8 cellular contexts compared by ENCODE assay signal in the genomic region with DNA sequence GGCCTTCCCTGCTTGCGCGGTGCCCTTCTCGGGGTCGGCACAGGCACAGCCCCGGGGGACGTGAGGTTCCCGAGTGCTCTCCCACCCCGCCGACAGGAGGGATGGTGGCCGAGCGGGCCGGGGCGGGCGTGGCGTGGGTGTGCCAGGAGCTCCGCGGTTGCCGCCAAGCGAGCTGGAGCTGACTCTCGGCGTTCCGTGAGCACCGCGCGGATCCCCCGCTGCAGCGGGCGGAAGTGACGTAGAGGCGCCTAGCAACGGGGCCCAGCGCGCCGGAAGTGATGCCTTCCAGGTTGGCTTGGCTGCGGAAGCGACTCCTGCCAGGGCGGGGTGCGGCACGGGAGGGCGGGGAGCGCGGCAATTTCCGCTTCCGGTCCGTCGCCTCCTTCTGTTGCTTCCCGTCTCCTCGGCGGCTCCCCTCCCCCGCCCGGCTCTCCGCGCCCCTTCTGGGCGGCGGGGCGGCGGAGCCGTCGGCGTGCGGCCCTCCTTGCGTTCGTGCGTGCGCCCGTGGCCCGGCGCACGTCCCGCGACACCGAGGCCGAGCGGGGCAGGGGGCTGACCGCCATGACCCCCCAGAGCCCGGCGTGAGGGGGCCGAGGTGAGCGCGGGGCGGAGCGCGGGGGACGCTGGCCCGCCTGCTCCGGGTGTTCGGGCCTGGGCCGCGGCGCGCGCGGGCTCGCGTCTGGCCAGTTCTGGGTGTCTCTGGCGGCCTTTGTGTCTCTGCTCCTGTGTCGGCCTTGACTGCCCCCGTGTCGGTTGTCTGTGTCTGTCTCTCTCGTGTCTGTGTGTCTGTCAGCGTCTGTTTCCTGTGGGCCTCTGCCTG. TPM values are rescaled to one million over a fixed set of nuclear protein-coding genes. Genes with fewer than 3 reads are reported as not detected.
DNase-seq lines count a peak whose midpoint lies in the region; ATAC-seq and TF ChIP-seq lines count a peak whose summit lies in the region.

A gene (plus strand): TSS at position 386 of the 820 bp plus-strand sequence. CDS start 3,402 bp downstream, outside the sequence.

- peak within 1 kb of the TSS; percentile 86 to 98 (median 91) for H3K27ac ChIP-seq in upper lobe of left lung

- peaks cover 36 to 69% (median 47%) of the 10 kb centered on the region in 4 donors for H3K4me1 ChIP-seq in upper lobe of left lung

- peaks cover 21 to 51% (median 40%) of the 10 kb centered on the region in 4 donors for H3K36me3 ChIP-seq in upper lobe of left lung

- no peaks in the 10 kb centered on the region for H3K9me3 ChIP-seq in upper lobe of left lung

- H3K27me3 ChIP-seq in upper lobe of left lung, result no peaks in the 10 kb centered on the region

- peak in 2 of 4 donors; percentile 66 to 74 for TF ChIP-seq EP300 in upper lobe of left lung (IDR thresholded peaks at IDR 0.05)

- DNase-seq in GM13976 (ENCODE audit: low spot score) (peak; percentile 99), NCI-H1694 (lab: John Stamatoyannopoulos, UW) (peak; percentile 94), amniotic epithelial cell (ENCODE audit: low read depth) (peak; percentile 94), left cardiac atrium (peak; percentile 97), posterior vena cava (ENCODE audit: low spot score) (peak; percentile 99), upper lobe of left lung (peak; percentile 97 to 99)

- peak within 1 kb of the TSS; percentile 69 to 99 (median 89) for H3K4me3 ChIP-seq in upper lobe of left lung

- in situ Hi-C loops in GM13976 (cut with MboI; ENCODE audit: low sequenced_read_pairs, unreplicated experiment), result no loop called here

- ATAC-seq in HG02884 (IDR thresholded peaks at IDR 0.05; ENCODE audit: unreplicated experiment), result peak; percentile 61
- ATAC-seq in left cardiac atrium, result peak; percentile 92 to 96
- ATAC-seq in upper lobe of left lung (ENCODE audit: low FRiP score in 2 of 2), result peak; percentile 91 to 96

- intact Hi-C loops in T-helper 1 cell treated with Interleukin-12 subunit alpha and Interleukin-12 subunit beta and Interleukin-4 antibody, amounts not matched to agents 30 ng/mL and 1 ng/mL, for 36 hours (cut with micrococcal nuclease), result loop anchor here (1.0 to 2.0 kb wide), 7 partner anchors 21 to 640 kb away; a partner anchor contains a TSS
- intact Hi-C loops in left cardiac atrium (cut with DNase I) (no loop called here), posterior vena cava (cut with DNase I) (no loop called here)

- WGBS in upper lobe of left lung, 2 donors, result 0% methylated on average over 9 of the region's 101 CpGs

- TF ChIP-seq CTCF in GM13976 (IDR thresholded peaks at IDR 0.05; ENCODE audit: borderline replicate concordance, control extremely low read depth, extremely low read depth, insufficient read depth, missing control alignments) (no peak), upper lobe of left lung (IDR thresholded peaks at IDR 0.05) (peak in 3 of 6 experiments; percentile 14 to 29 (median 24))

- peak in 1 of 4 donors; percentile 75 for TF ChIP-seq POLR2A in upper lobe of left lung (IDR thresholded peaks at IDR 0.05)

RNA-seq across cellular contexts. Expression of the gene that starts here (rescaled TPM):
- 55.9 and 58.2 TPM in 2 replicates for total RNA-seq in T-helper 1 cell treated with Interleukin-12 subunit alpha and Interleukin-12 subunit beta and Interleukin-4 antibody, amounts not matched to agents 30 ng/mL and 1 ng/mL, for 36 hours
- total RNA-seq in left cardiac atrium (100 to 1,000 TPM; 148 to 165 TPM), posterior vena cava (10 to 100 TPM; 75.5 to 76.4 TPM), upper lobe of left lung (100 to 1,000 TPM in 4 of 6 donors, 10 to 100 TPM in 2; 59.7 to 357 (median 126) TPM)

Comparison
In these comparisons a context has a peak if more than half of its experiments do, and no peak if none do; other contexts are left out.
1. Peak in every context shown above with its lines: DNase-seq, ATAC-seq, H3K4me3 ChIP-seq and H3K27ac ChIP-seq.